Comparison of ENCODE assay signal across 12 cellular contexts in genomic region chr9:124297915-124298645, GRCh38. TPM values are rescaled to one million over a fixed set of nuclear protein-coding genes. Genes with fewer than 3 reads are reported as not detected.
DNase-seq lines count a peak whose midpoint lies in the region; ATAC-seq and TF ChIP-seq lines count a peak whose summit lies in the region.
"Had no signal": no experiment of that assay in that cellular context is flagged by ENCODE, and none has a peak within 500 bp of the region (broad histone marks: within the 10 kb centered on the region; RNA-seq: fewer than 3 reads in every experiment).

No MANE protein-coding gene starts in this region.

- H3K36me3 ChIP-seq in heart right ventricle (peaks cover 0 to 37% (median 0%) of the 10 kb centered on the region in 9 donors), lower lobe of right lung (peaks cover 16% of the 10 kb centered on the region), tibial nerve (peaks cover 0 to 15% (median 0%) of the 10 kb centered on the region in 3 donors)

- TF ChIP-seq CTCF in heart right ventricle (IDR thresholded peaks at IDR 0.05) (no peak), WTC11 (IDR thresholded peaks at IDR 0.05) (no peak), lower lobe of right lung (IDR thresholded peaks at IDR 0.05) (no peak), tibial nerve (IDR thresholded peaks at IDR 0.05) (no peak), natural killer cell (IDR thresholded peaks at IDR 0.05) (no peak)

- WGBS in heart right ventricle, 2 donors: 82 to 86% methylated on average over 14 of the region's 14 CpGs
- 61 to 70% methylated on average over 13 to 14 of the region's 14 CpGs for WGBS in tibial nerve, 2 donors

- TF ChIP-seq EP300 in tibial nerve (IDR thresholded peaks at IDR 0.05): no peak

- H3K27me3 ChIP-seq in heart right ventricle: no peaks in the 10 kb centered on the region
- H3K27me3 ChIP-seq in lower lobe of right lung (ENCODE audit: low read depth): no peaks in the 10 kb centered on the region
- H3K27me3 ChIP-seq in tibial nerve: no peaks in the 10 kb centered on the region

- H3K4me3 Mint-ChIP-seq in WTC11 (no peak overlapping the region), natural killer cell (no peak overlapping the region)
- H3K4me3 Mint-ChIP-seq: activated CD4-positive, alpha-beta T cell treated with anti-CD3 and anti-CD28 coated beads, Interleukin-2, amount 10 ng/mL, durations not matched to agents 24 days and 14 days; activated naive CD8-positive, alpha-beta T cell treated with anti-CD3 and anti-CD28 coated beads for 36 hours had no signal

- POLR2A ChIA-PET in WTC11 (lab: Charles Lee): no interaction called here

- no peaks in the 10 kb centered on the region for H3K9me3 ChIP-seq in heart right ventricle
- no peaks in the 10 kb centered on the region for H3K9me3 ChIP-seq in lower lobe of right lung
- H3K9me3 ChIP-seq in tibial nerve: no peaks in the 10 kb centered on the region
- H3K9me3 ChIP-seq: psoas muscle had no signal

- no peak for ATAC-seq in heart right ventricle
- no peak for ATAC-seq in left cardiac atrium
- ATAC-seq in WTC11: no peak
- no peak for ATAC-seq in lower lobe of right lung
- ATAC-seq in natural killer cell: no peak

- H3K27ac Mint-ChIP-seq in WTC11 (peak overlapping the region; percentile 49; the same call in 1 of the 2 replicates), natural killer cell (no peak overlapping the region)
- H3K27ac Mint-ChIP-seq: activated CD4-positive, alpha-beta T cell treated with anti-CD3 and anti-CD28 coated beads, Interleukin-2, amount 10 ng/mL, durations not matched to agents 24 days and 14 days; activated naive CD8-positive, alpha-beta T cell treated with anti-CD3 and anti-CD28 coated beads for 36 hours had no signal

- H3K27me3 Mint-ChIP-seq in WTC11 (ENCODE audit: low read depth) (no peaks in the 10 kb centered on the region), natural killer cell (ENCODE audit: low read depth in 2 of 2) (no peaks in the 10 kb centered on the region)
- H3K27me3 Mint-ChIP-seq: activated naive CD8-positive, alpha-beta T cell treated with anti-CD3 and anti-CD28 coated beads for 36 hours had no signal

- no peak overlapping the region for H3K4me3 ChIP-seq in heart right ventricle
- no peak overlapping the region for H3K4me3 ChIP-seq in lower lobe of right lung
- no peak overlapping the region for H3K4me3 ChIP-seq in tibial nerve
- H3K4me3 ChIP-seq: psoas muscle had no signal

- H3K4me1 Mint-ChIP-seq in WTC11: peaks cover 24% of the 10 kb centered on the region
- H3K4me1 Mint-ChIP-seq in natural killer cell: peaks cover 41 to 62% of the 10 kb centered on the region in 2 donors

- intact Hi-C loops in heart right ventricle (cut with DNase I) (loop anchor here in 1 of 10 donors (10.0 kb wide), 1 partner anchor 163 kb away; no protein-coding TSS in a partner anchor), left cardiac atrium (cut with DNase I) (no loop called here), lower lobe of right lung (cut with DNase I) (no loop called here), natural killer cell (cut with micrococcal nuclease) (no loop called here)

- TF ChIP-seq POLR2A in tibial nerve (IDR thresholded peaks at IDR 0.05): no peak

- peaks cover 23 to 68% (median 59%) of the 10 kb centered on the region in 9 donors for H3K4me1 ChIP-seq in heart right ventricle
- H3K4me1 ChIP-seq in lower lobe of right lung: peaks cover 76% of the 10 kb centered on the region
- peaks cover 0 to 97% (median 69%) of the 10 kb centered on the region in 4 donors for H3K4me1 ChIP-seq in tibial nerve

- CTCF ChIA-PET in WTC11 (lab: Charles Lee): interaction anchor here (0.7 to 3.1 kb wide), 4 partner anchors 13 to 257 kb away, joined by 3 to 9 read pairs (median 6); no protein-coding TSS in a partner anchor

- H3K27ac ChIP-seq in heart right ventricle (peak overlapping the region in 6 of 10 donors; percentile 53 to 84 (median 68)), lower lobe of right lung (peak overlapping the region; percentile 34), tibial nerve (peak overlapping the region; percentile 66 to 98 (median 90))
- H3K27ac ChIP-seq: psoas muscle had no signal

- H3K9me3 Mint-ChIP-seq in WTC11 (no peaks in the 10 kb centered on the region), natural killer cell (no peaks in the 10 kb centered on the region)
- H3K9me3 Mint-ChIP-seq: activated CD4-positive, alpha-beta T cell treated with anti-CD3 and anti-CD28 coated beads, Interleukin-2, amount 10 ng/mL, durations not matched to agents 24 days and 14 days; activated naive CD8-positive, alpha-beta T cell treated with anti-CD3 and anti-CD28 coated beads for 36 hours had no signal

- H3K36me3 Mint-ChIP-seq in WTC11 (no peaks in the 10 kb centered on the region), natural killer cell (no peaks in the 10 kb centered on the region)

- no peak for DNase-seq in heart right ventricle
- DNase-seq in left cardiac atrium: no peak
- no peak for DNase-seq in WTC11 (ENCODE audit: low spot score)
- DNase-seq in lower lobe of right lung: no peak
- no peak for DNase-seq in tibial nerve (ENCODE audit: low spot score in 2 of 2)
- DNase-seq in medulla oblongata (ENCODE audit: extremely low spot score): no peak
- DNase-seq in natural killer cell: no peak
- no peak for DNase-seq in NCI-H1105 (lab: John Stamatoyannopoulos, UW)
- DNase-seq: activated CD4-positive, alpha-beta T cell treated with anti-CD3 and anti-CD28 coated beads, Interleukin-2, amount 10 ng/mL, durations not matched to agents 24 days and 14 days; activated naive CD8-positive, alpha-beta T cell treated with anti-CD3 and anti-CD28 coated beads for 36 hours; NCI-H82 had no signal

TF ChIP-seq in WTC11, 78 proteins besides CTCF, POLR2A, EP300 and RAD21:
- TF ChIP-seq GTF2I (CRISPR knock-in tag; conservative IDR thresholded peaks at IDR 0.05): 0 out of 2 replicates have a peak, but pooled peaks have one; percentile 30
- no peak for TF ChIP-seq FOXP4 (CRISPR knock-in tag; IDR thresholded peaks at IDR 0.05)
TF ChIP-seq in WTC11: peak in this region for 1.

RNA-seq across cellular contexts. Expression of gene NEK6, which starts 40.3 kb away (rescaled TPM):
- total RNA-seq in heart right ventricle (10 to 100 TPM in 4 of 10 donors, 1 to 10 TPM in 6; 4.6 to 22.4 (median 7.9) TPM), left cardiac atrium (10 to 100 TPM; 28.7 to 32.6 TPM), WTC11 (2021) (19.2 to 23.0 TPM (median 21.4 TPM) in 3 replicates), lower lobe of right lung (125 TPM), tibial nerve (10 to 100 TPM; 25.3 to 53.1 (median 43.3) TPM), natural killer cell (10 to 100 TPM; 25.0 to 34.9 (median 33.0) TPM)
- 1 to 10 TPM; 1.9 to 2.1 TPM for polyA plus RNA-seq in heart right ventricle

Comparison
In these comparisons a context has a peak if more than half of its experiments do, and no peak if none do; other contexts are left out.
1. H3K27ac ChIP-seq: peak in every context shown above with its lines; median percentile 90 in tibial nerve; 68 in heart right ventricle; 34 in lower lobe of right lung.